In the genomic region with DNA sequence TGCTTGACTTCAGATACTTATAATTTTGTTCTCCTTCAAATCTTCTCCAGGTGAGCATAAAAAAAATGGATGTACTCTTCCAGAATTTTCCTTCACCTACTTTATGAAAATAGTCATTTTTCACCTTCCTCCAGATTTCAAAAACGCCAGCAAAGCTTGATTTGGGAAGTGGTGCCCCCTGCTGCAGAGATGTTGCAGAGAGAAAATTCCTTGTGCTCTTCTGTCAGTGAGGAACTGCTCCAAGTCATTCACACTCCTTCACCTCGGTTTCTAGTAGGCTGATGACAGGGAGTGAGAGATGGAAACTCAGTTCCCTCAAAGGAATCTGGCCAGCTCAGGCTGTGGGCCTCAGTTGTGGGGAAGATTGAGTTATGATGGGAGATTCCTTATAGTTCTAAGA, we compare ENCODE assay signal across 9 cellular contexts. TPM values are rescaled to one million over a fixed set of nuclear protein-coding genes. Genes with fewer than 3 reads are reported as not detected.
DNase-seq lines count a peak whose midpoint lies in the region; ATAC-seq, FAIRE-seq and TF ChIP-seq lines count a peak whose summit lies in the region.
"Had no signal": no experiment of that assay in that cellular context is flagged by ENCODE, and none has a peak within 500 bp of the region (broad histone marks: within the 10 kb centered on the region; RNA-seq: fewer than 3 reads in every experiment).

No MANE protein-coding gene starts in this region.

- peak; percentile 24 to 60; a peak in 3 of 4 replicates for TF ChIP-seq RAD21 in K562 (CRISPR knock-in tag; conservative IDR thresholded peaks at IDR 0.05 in 1 of 2, IDR thresholded peaks at IDR 0.05 in 1 of 2)
- TF ChIP-seq RAD21 in liver (IDR thresholded peaks at IDR 0.05), result peak; percentile 37 to 56

- H4K20me1 ChIP-seq in K562 (replicated peaks; ENCODE audit: control insufficient read depth, insufficient read depth, low read length), result no peaks in the 10 kb centered on the region

- H3K79me2 ChIP-seq in K562 (ENCODE audit: control insufficient read depth, insufficient read depth, low read length), result no peaks in the 10 kb centered on the region

- WGBS in K562 (ENCODE audit: insufficient coverage, low coverage, missing lambda C conversion rate), result 0% methylated on average over 2 of the region's 2 CpGs
- 4% methylated on average over 2 of the region's 2 CpGs for WGBS in liver

- H3K4me3 ChIP-seq in HEK293 (ENCODE audit: low read depth, low read length) (no peak overlapping the region), K562 (no peak overlapping the region), liver (ENCODE audit: low read depth in 1 of 3, low read length in 3 of 3) (no peak overlapping the region)

- TF ChIP-seq EP300 in K562 (IDR thresholded peaks at IDR 0.05; ENCODE audit: low read length), result no peak

- H3K36me3 ChIP-seq in HEK293 (ENCODE audit: control insufficient read depth in 2 of 2, insufficient read depth in 1 of 2, low read length in 2 of 2) (no peaks in the 10 kb centered on the region), K562 (ENCODE audit: control insufficient read depth, insufficient read depth, low read length) (no peaks in the 10 kb centered on the region), liver (ENCODE audit: control insufficient read depth in 4 of 4, insufficient read depth in 3 of 4, low read depth in 1 of 4, low read length in 3 of 4) (no peaks in the 10 kb centered on the region)

- POLR2A ChIA-PET in HEK293 (lab: Yijun Ruan, JAX), result no interaction called here
- POLR2A ChIA-PET in K562 (lab: Yijun Ruan, JAX), result no interaction called here

- no peaks in the 10 kb centered on the region for H3K9me1 ChIP-seq in K562 (ENCODE audit: control insufficient read depth, insufficient read depth, low read length)

- DNase-seq in CD1c-positive myeloid dendritic cell (ENCODE audit: extremely low spot score), result peak; percentile 29
- DNase-seq in K562 (ENCODE audit: extremely low read depth in 1 of 4, low spot score in 3 of 4), result no peak
- DNase-seq in putamen (ENCODE audit: low spot score), result no peak
- DNase-seq: activated T-cell treated with anti-CD3 and anti-CD28 coated beads, Interleukin-2, amount 50 U/mL, for 4 hours had no signal

- no TSS peak for BruUV-seq in K562 (replicated peaks; lab: Mats Ljungman, UMichigan)

- peak; percentile 67 for FAIRE-seq in K562 (lab: Jason Lieb, UNC)

- TF ChIP-seq CTCF in HEK293 (tag by site-specific recombination; IDR thresholded peaks at IDR 0.05) (no peak), K562 (IDR thresholded peaks at IDR 0.05 in 2 of 3, conservative IDR thresholded peaks at IDR 0.05 in 1 of 3; ENCODE audit: insufficient read depth in 2 of 3, low read depth in 1 of 3, low read length in 3 of 3) (peak; percentile 51 to 57 (median 55)), liver (IDR thresholded peaks at IDR 0.05; ENCODE audit: low read depth, low read length, missing input control) (peak; percentile 23)

- no peak for TF ChIP-seq POLR2A in K562 (conservative IDR thresholded peaks at IDR 0.05)

- no peak overlapping the region for H2AFZ ChIP-seq in K562 (ENCODE audit: low read depth, low read length)

- H3K27ac ChIP-seq in HEK293 (ENCODE audit: extremely low read depth, low read depth, low read length) (no peak overlapping the region), K562 (ENCODE audit: extremely low read depth, low read depth, low read length) (no peak overlapping the region), liver (ENCODE audit: low read depth in 1 of 2, low read length in 2 of 2) (no peak overlapping the region)

- in situ Hi-C loops in K562 (cut with MboI), result no loop called here

- H3K9me3 ChIP-seq in HEK293 (ENCODE audit: control insufficient read depth, insufficient read depth, low read depth, low read length) (no peaks in the 10 kb centered on the region), K562 (replicated peaks; ENCODE audit: control insufficient read depth, insufficient read depth, low read depth, low read length) (no peaks in the 10 kb centered on the region), liver (ENCODE audit: control insufficient read depth in 4 of 4, low read length in 3 of 4) (no peaks in the 10 kb centered on the region)

- H3K4me1 ChIP-seq in HEK293 (ENCODE audit: control insufficient read depth, insufficient read depth, low read length) (no peaks in the 10 kb centered on the region), K562 (replicated peaks in 1 of 2; ENCODE audit: control insufficient read depth in 2 of 2, insufficient read depth in 2 of 2, low read length in 2 of 2) (no peaks in the 10 kb centered on the region; a peak in 1 of 5 replicates), liver (ENCODE audit: control insufficient read depth in 4 of 4, insufficient read depth in 4 of 4, low read length in 3 of 4) (no peaks in the 10 kb centered on the region)

- intact Hi-C loops in K562 (cut with micrococcal nuclease), result no loop called here

- ATAC-seq in K562, result peak; percentile 27; the same call in 1 of the 3 replicates
- ATAC-seq in HG03439 (IDR thresholded peaks at IDR 0.05; ENCODE audit: unreplicated experiment), result no peak
- no peak for ATAC-seq in HG03025 (IDR thresholded peaks at IDR 0.05; ENCODE audit: low FRiP score, unreplicated experiment)
- ATAC-seq in GM18868 (IDR thresholded peaks at IDR 0.05; ENCODE audit: unreplicated experiment), result no peak
- ATAC-seq: activated T-cell treated with anti-CD3 and anti-CD28 coated beads, Interleukin-2, amount 50 U/mL, for 4 hours had no signal

- H3K9ac ChIP-seq in K562 (ENCODE audit: insufficient read depth in 1 of 2, low read depth in 2 of 2, low read length in 2 of 2) (no peak overlapping the region), liver (ENCODE audit: low read depth in 1 of 2, low read length in 2 of 2) (no peak overlapping the region)

- CTCF ChIA-PET in HEK293 (lab: Yijun Ruan, JAX), result interaction anchor here (0.5 to 4.6 kb wide), 11 partner anchors 9 to 230 kb away, joined by 3 to 41 read pairs (median 4); no protein-coding TSS in a partner anchor
- CTCF ChIA-PET in K562 (lab: Yijun Ruan, JAX; ENCODE audit: low intra/inter-chr PET ratio), result interaction anchor here (1.8 kb wide), 1 partner anchor 169 kb away, joined by 12 read pairs; no protein-coding TSS in a partner anchor

- peaks cover 0 to 2% of the 10 kb centered on the region in 2 experiments; a peak in 1 of 5 replicates for H3K27me3 ChIP-seq in K562 (ENCODE audit: control insufficient read depth in 2 of 2, insufficient read depth in 2 of 2, low read length in 2 of 2)
- peaks cover 0 to 8% (median 0%) of the 10 kb centered on the region in 4 donors for H3K27me3 ChIP-seq in liver (ENCODE audit: control insufficient read depth in 4 of 4, insufficient read depth in 4 of 4, low read length in 3 of 4)

- H3K4me2 ChIP-seq in K562 (ENCODE audit: insufficient read depth, low read length), result no peak overlapping the region

TF ChIP-seq in HEK293, 187 proteins besides CTCF, POLR2A, EP300 and RAD21 (continues in another document):
- TF ChIP-seq, protein P1, sequence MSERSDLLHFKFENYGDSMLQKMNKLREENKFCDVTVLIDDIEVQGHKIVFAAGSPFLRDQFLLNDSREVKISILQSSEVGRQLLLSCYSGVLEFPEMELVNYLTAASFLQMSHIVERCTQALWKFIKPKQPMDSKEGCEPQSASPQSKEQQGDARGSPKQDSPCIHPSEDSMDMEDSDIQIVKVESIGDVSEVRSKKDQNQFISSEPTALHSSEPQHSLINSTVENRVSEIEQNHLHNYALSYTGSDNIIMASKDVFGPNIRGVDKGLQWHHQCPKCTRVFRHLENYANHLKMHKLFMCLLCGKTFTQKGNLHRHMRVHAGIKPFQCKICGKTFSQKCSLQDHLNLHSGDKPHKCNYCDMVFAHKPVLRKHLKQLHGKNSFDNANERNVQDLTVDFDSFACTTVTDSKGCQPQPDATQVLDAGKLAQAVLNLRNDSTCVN (tag by site-specific recombination; optimal IDR thresholded peaks at IDR 0.05), result no peak

TF ChIP-seq in K562, 482 proteins besides CTCF, POLR2A, EP300 and RAD21 (continues in another document):
- TF ChIP-seq TAF1 (IDR thresholded peaks at IDR 0.05; ENCODE audit: control insufficient read depth, extremely low read depth, insufficient read depth, low read length, severe bottlenecking), result no peak

TF ChIP-seq in liver, 16 proteins besides CTCF, POLR2A, EP300 and RAD21 (continues in another document):
- TF ChIP-seq TAF1 (conservative IDR thresholded peaks at IDR 0.05), result no peak
- TF ChIP-seq, protein P2, sequence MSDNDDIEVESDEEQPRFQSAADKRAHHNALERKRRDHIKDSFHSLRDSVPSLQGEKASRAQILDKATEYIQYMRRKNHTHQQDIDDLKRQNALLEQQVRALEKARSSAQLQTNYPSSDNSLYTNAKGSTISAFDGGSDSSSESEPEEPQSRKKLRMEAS (IDR thresholded peaks at IDR 0.05), result no peak

RNA-seq across cellular contexts. Expression of a gene that starts 24.2 kb away (rescaled TPM):
- total RNA-seq in K562 (2011; cell fraction: chromatin; rRNA removed; ENCODE audit: low replicate concordance), result not detected in 2 replicates
- not detected in 2 replicates for total RNA-seq in K562 (2011; cell fraction: nucleolus; rRNA removed)
- not detected in 2 replicates for total RNA-seq in K562 (2011; cell fraction: nucleoplasm; rRNA removed)
- total RNA-seq in K562 (2014; rRNA removed) (not detected in 2 replicates), K562 (2014; rRNA removed; fragmentation: Illumina TruSeq; extraction: Trizol) (not detected in 2 replicates), K562 (2015; rRNA removed; fragmentation: Illumina TruSeq; extraction: Trizol) (not detected in 2 replicates), K562 (2021) (not detected in 2 replicates), liver (10 to 100 TPM in 1 of 2 donors, not detected in 1; 12.2 TPM)
- polyA plus RNA-seq in K562 (2011; rRNA removed) (not detected in 2 replicates), K562 (2014; fragmentation: Illumina TruSeq; extraction: Trizol) (not detected in 2 replicates), K562 (2014; fragmentation: Nextera tagmentation; extraction: Ambion mirVana) (not detected), K562 (2014; rRNA removed) (not detected in 2 replicates), liver (under 1 TPM in 1 of 2 donors, not detected in 1; 0.52 TPM)
- polyA plus RNA-seq in K562 (2011; cell fraction: cytosol; rRNA removed), result not detected in 2 replicates
- polyA plus RNA-seq in K562 (2011; cell fraction: nucleus; rRNA removed), result not detected in 2 replicates
- not detected in 2 replicates for polyA plus RNA-seq in K562 (2012)
- not detected in 2 replicates for polyA minus RNA-seq in K562 (2011; rRNA and poly(A)+ RNA removed)
- polyA minus RNA-seq in K562 (2011; cell fraction: cytosol; rRNA and poly(A)+ RNA removed), result not detected in 2 replicates
- polyA minus RNA-seq in K562 (2011; cell fraction: nucleus; rRNA and poly(A)+ RNA removed), result not detected in 2 replicates
- total RNA-seq: activated T-cell treated with anti-CD3 and anti-CD28 coated beads, Interleukin-2, amount 50 U/mL, for 4 hours had no signal
